In the genomic region with DNA sequence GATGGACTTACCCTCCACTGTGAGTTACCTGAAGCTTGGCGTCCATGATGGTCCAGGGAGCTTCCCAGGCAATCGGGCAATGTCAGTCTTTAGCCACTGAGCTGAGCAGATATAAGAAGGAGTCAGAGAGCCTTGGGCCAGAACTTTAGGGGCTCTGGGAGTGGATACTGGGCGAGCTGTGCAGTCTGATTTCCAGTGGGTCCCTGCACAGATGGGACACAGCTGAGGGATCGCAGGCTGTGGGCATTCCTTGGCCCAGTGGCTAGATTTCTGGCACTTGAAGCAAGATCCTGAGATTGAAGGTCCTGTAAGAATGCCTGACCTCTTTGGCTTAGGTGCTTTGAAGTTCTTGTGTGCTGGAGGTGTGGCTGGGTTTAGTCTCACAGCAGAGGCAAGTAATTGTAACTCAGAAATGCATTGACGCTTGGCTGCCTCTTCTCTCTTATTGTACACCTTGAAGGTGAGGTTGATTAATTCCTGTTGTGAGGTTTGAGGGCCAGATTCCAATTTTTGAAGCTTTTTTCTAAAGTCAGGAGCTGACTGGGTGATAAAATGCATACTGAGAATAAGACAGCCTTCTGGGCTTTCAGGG, we compare ENCODE assay signal across 19 cellular contexts.
"Had no signal": no experiment of that assay in that cellular context is flagged by ENCODE, and none has a peak within 500 bp of the region (broad histone marks: within the 10 kb centered on the region; RNA-seq: fewer than 3 reads in every experiment).

No MANE protein-coding gene starts in this region.

- H3K79me2 ChIP-seq: hepatocyte had no signal

- H3K36me3 ChIP-seq: colonic mucosa, left lung, pancreas, sigmoid colon, stomach, thyroid gland had no signal

- H3K4me3 ChIP-seq: colonic mucosa, hepatocyte, left lung, pancreas, sigmoid colon, stomach, thyroid gland had no signal

- DNase-seq: colonic mucosa; dermis blood vessel endothelial cell; effector memory CD4-positive, alpha-beta T cell; erythroblast; left cardiac atrium; left lung; naive thymus-derived CD8-positive, alpha-beta T cell; nephron progenitor cell; nucleus accumbens; pancreas; right cardiac atrium; sigmoid colon; stimulated activated CD4-positive, alpha-beta T cell treated with anti-CD3 and anti-CD28 coated beads, Interleukin-2, amount 100 ng/mL, for 24 hours; stimulated activated CD4-positive, alpha-beta T cell treated with anti-CD3 and anti-CD28 coated beads, Interleukin-4, amount 100 ng/mL, for 24 hours; stimulated activated naive CD4-positive, alpha-beta T cell treated with Interleukin-2 at 50 U/mL for 16 hours; stomach; thyroid gland had no signal

- H2AFZ ChIP-seq: hepatocyte had no signal

- H3K9me3 ChIP-seq: colonic mucosa, pancreas, thyroid gland had no signal

- H3K27ac ChIP-seq: colonic mucosa, hepatocyte, left lung, pancreas, sigmoid colon, stomach, thyroid gland had no signal

- H3K4me2 ChIP-seq: hepatocyte had no signal

- ATAC-seq: left cardiac atrium; left lung; naive thymus-derived CD8-positive, alpha-beta T cell; pancreas; right cardiac atrium; stimulated activated effector memory CD8-positive, alpha-beta T cell treated with anti-CD3 and anti-CD28 coated beads, Interleukin-12 subunit alpha, Interleukin-12 subunit beta, amount 100 ng/mL, for 72 hours had no signal

- H3K27me3 ChIP-seq: colonic mucosa, hepatocyte, left lung, pancreas, sigmoid colon, stomach, thyroid gland had no signal

- H3K4me1 ChIP-seq: colonic mucosa, left lung, pancreas, sigmoid colon, stomach, thyroid gland had no signal
